In the genomic region with DNA sequence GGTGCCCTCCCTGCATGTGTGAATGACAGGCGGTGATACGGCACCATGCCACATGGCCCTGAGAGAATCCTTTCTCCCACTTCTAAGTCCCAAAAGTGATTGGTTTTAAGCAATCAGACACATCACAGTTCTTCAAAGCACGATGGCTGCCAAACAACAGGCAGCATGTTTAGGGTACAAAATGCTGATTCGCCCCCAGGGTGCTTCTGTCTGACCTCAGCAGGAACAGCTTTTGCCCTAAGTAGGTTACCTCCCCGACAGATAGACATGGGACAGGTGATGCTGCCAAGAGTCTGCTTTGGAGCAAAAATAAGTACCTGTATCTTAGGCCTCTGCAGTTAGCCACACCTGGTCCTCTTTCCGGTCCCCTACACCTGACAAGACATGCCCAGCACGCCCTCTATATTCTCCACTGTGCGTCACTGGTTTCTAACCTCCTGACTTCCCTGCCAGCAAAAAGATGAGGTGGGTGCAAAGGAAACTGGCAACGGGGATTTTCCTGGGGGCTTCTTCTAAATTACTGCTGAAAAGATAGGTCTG, we compare ENCODE assay signal across 1 cellular context.
TF ChIP-seq lines count a peak whose summit lies in the region.

No MANE protein-coding gene starts in this region.

TF ChIP-seq in SK-N-SH, 30 proteins besides CTCF, POLR2A, EP300 and RAD21 (continued from another document):
- TF ChIP-seq, protein P1, sequence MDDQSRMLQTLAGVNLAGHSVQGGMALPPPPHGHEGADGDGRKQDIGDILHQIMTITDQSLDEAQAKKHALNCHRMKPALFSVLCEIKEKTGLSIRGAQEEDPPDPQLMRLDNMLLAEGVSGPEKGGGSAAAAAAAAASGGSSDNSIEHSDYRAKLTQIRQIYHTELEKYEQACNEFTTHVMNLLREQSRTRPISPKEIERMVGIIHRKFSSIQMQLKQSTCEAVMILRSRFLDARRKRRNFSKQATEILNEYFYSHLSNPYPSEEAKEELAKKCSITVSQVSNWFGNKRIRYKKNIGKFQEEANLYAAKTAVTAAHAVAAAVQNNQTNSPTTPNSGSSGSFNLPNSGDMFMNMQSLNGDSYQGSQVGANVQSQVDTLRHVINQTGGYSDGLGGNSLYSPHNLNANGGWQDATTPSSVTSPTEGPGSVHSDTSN (IDR thresholded peaks at IDR 0.05) = no peak
- TF ChIP-seq TCF12 (IDR thresholded peaks at IDR 0.05) = no peak
